ENCODE assay signal across 5 cellular contexts in the genomic region with DNA sequence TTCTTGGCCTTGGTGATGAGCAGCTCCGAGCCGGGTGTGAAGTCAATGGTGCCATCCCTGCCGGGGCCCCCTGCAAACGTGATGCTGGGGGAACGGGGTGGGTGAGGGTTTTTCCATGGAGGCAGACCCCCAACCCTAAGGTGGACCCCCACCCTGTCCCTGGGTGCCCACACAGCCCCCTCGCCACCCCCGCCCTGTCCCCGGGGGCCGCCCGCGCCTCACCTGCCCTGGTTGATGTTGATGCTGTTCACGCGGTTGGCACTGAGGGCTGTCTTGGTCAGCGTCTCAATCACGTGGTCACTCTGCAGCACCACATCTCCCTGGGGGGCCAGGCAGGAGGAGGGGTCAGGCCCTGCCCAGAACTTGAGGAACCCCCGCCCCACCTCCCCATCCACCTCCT.
"Had no signal": no experiment of that assay in that cellular context is flagged by ENCODE, and none has a peak within 500 bp of the region (broad histone marks: within the 10 kb centered on the region; RNA-seq: fewer than 3 reads in every experiment).

No MANE protein-coding gene starts in this region.

- ATAC-seq: HCT116 had no signal

- DNase-seq: IMR-90 had no signal

- H3K4me3 Mint-ChIP-seq: GM23338 had no signal

- H3K9me3 ChIP-seq: HAP-1 had no signal

- H3K27ac Mint-ChIP-seq: GM23338 had no signal

- H3K4me3 ChIP-seq: GM23338, HAP-1, K562 had no signal

- H2AFZ ChIP-seq: GM23338 had no signal

- H3K4me1 ChIP-seq: HAP-1 had no signal

- H3K9me3 Mint-ChIP-seq: GM23338 had no signal
